In genomic region chr1:84946631-84947030, GRCh38 we compare ENCODE assay signal across 1 cellular context.
TF ChIP-seq lines count a peak whose summit lies in the region.

No MANE protein-coding gene starts in this region.

TF ChIP-seq in HCT116, 20 proteins besides CTCF, POLR2A, EP300 and RAD21:
- TF ChIP-seq JUND (IDR thresholded peaks at IDR 0.05) (no peak), EGR1 (IDR thresholded peaks at IDR 0.05; ENCODE audit: low read depth) (no peak), FOSL1 (IDR thresholded peaks at IDR 0.05; ENCODE audit: low read depth) (no peak), ZFX (IDR thresholded peaks at IDR 0.05) (no peak), SRF (IDR thresholded peaks at IDR 0.05; ENCODE audit: low read depth) (no peak), YY1 (IDR thresholded peaks at IDR 0.05; ENCODE audit: extremely low read depth, insufficient replicate concordance, low read depth, low read length) (no peak), ATF3 (IDR thresholded peaks at IDR 0.05) (no peak), POLR2AphosphoS5 (IDR thresholded peaks at IDR 0.05; ENCODE audit: low read depth, low read length) (no peak)
TF ChIP-seq in HCT116: peak in this region for 0.
